In genomic region chr3:28973621-28974020, GRCh38 we compare ENCODE assay signal across 24 cellular contexts.
A peak's percentile ranks its signal among the peaks of the same experiment; 100 is the strongest.
DNase-seq lines count a peak whose midpoint lies in the region; ATAC-seq, FAIRE-seq and TF ChIP-seq lines count a peak whose summit lies in the region.
"Had no signal": no experiment of that assay in that cellular context is flagged by ENCODE, and none has a peak within 500 bp of the region (broad histone marks: within the 10 kb centered on the region; RNA-seq: fewer than 3 reads in every experiment).

No MANE protein-coding gene starts in this region.

- ATAC-seq in PC-3 = peak; percentile 42; the same call in 1 of the 2 replicates
- ATAC-seq: gastroesophageal sphincter, right lobe of liver had no signal

- BruUV-seq in PC-3 (replicated peaks; lab: Mats Ljungman, UMichigan) (no TSS peak), endothelial cell of umbilical vein (replicated peaks; lab: Mats Ljungman, UMichigan) (no TSS peak)

- H2AFZ ChIP-seq in PC-3 (ENCODE audit: low read length) = no peak overlapping the region
- H2AFZ ChIP-seq in endothelial cell of umbilical vein (ENCODE audit: low read depth, low read length) = peak overlapping the region; percentile 23
- no peak overlapping the region for H2AFZ ChIP-seq in osteoblast (ENCODE audit: low read length)

- DNase-seq in EL = peak; percentile 37
- peak; percentile 29 for DNase-seq in PC-3
- no peak for DNase-seq in endothelial cell of umbilical vein (ENCODE audit: low read depth, low spot score)
- peak; percentile 56 for DNase-seq in osteoblast (ENCODE audit: insufficient read length, low spot score, missing footprints)
- no peak for DNase-seq in activated CD4-positive, alpha-beta memory T cell treated with anti-CD3 and anti-CD28 coated beads, Interleukin-2, amount 10 ng/mL, durations not matched to agents 7 days and 5 days
- DNase-seq in cerebellar nuclear complex (lab: John Stamatoyannopoulos, UW) = no peak
- DNase-seq in stimulated activated CD4-positive, alpha-beta T cell treated with anti-CD3 and anti-CD28 coated beads, Interleukin-2, amount 100 ng/mL, for 24 hours = no peak
- DNase-seq in UCSD-AML1 (lab: John Stamatoyannopoulos, UW; ENCODE audit: unreplicated experiment) = no peak
- DNase-seq: activated CD8-positive, alpha-beta memory T cell treated with anti-CD3 and anti-CD28 coated beads for 24 hours; activated naive CD4-positive, alpha-beta T cell treated with anti-CD3 and anti-CD28 coated beads for 36 hours; activated T-cell treated with anti-CD3 and anti-CD28 coated beads, Interleukin-2, amount 50 U/mL, for 4 hours; aorta; CD4-positive, alpha-beta T cell; H7; naive B cell; NCI-H1092 treated with DMSO at 0.1 percent for 48 hours; NCI-H2029; NCI-H446; right lobe of liver; stimulated activated naive CD4-positive, alpha-beta T cell treated with Interleukin-2 at 50 U/mL for 16 hours; T-helper 9 cell had no signal

- POLR2A ChIA-PET in PC-3 (lab: Charles Lee; ENCODE audit: unreplicated experiment) (no interaction called here), endothelial cell of umbilical vein (lab: Charles Lee) (interaction anchor here (0.6 kb wide), 1 partner anchor 116 kb away, joined by 3 read pairs; no protein-coding TSS in a partner anchor)
- POLR2A ChIA-PET in activated CD4-positive, alpha-beta memory T cell treated with anti-CD3 and anti-CD28 coated beads, Interleukin-2, amount 10 ng/mL, durations not matched to agents 7 days and 5 days (lab: Charles Lee) = no interaction called here

- H3K4me3 ChIP-seq in PC-3 (ENCODE audit: low read length) (no peak overlapping the region), endothelial cell of umbilical vein (replicated peaks in 1 of 3; ENCODE audit: insufficient read depth in 1 of 3, low read depth in 1 of 3, low read length in 3 of 3) (no peak overlapping the region), osteoblast (ENCODE audit: insufficient read depth, low read length) (no peak overlapping the region)
- H3K4me3 ChIP-seq: coronary artery, gastroesophageal sphincter, right lobe of liver, tibial nerve had no signal

- intact Hi-C loops in PC-3 (cut with micrococcal nuclease) (no loop called here), endothelial cell of umbilical vein (cut with micrococcal nuclease) (no loop called here)

- H3K36me3 Mint-ChIP-seq in activated CD4-positive, alpha-beta memory T cell treated with anti-CD3 and anti-CD28 coated beads, Interleukin-2, amount 10 ng/mL, durations not matched to agents 7 days and 5 days (ENCODE audit: low read depth) = no peaks in the 10 kb centered on the region

- dilution Hi-C loops in endothelial cell of umbilical vein (cut with MboI; ENCODE audit: extremely low pct_ligation_motif_present, low sequenced_read_pairs) = no loop called here

- H3K4me3 Mint-ChIP-seq in activated CD4-positive, alpha-beta memory T cell treated with anti-CD3 and anti-CD28 coated beads, Interleukin-2, amount 10 ng/mL, durations not matched to agents 7 days and 5 days = no peak overlapping the region
- H3K4me3 Mint-ChIP-seq: activated naive CD4-positive, alpha-beta T cell treated with anti-CD3 and anti-CD28 coated beads for 36 hours; activated T-cell treated with anti-CD3 and anti-CD28 coated beads, Interleukin-2, amount 50 U/mL, for 4 hours; CD4-positive, alpha-beta T cell; naive B cell had no signal

- peaks cover 15% of the 10 kb centered on the region for H3K9me3 Mint-ChIP-seq in activated CD4-positive, alpha-beta memory T cell treated with anti-CD3 and anti-CD28 coated beads, Interleukin-2, amount 10 ng/mL, durations not matched to agents 7 days and 5 days

- peaks cover 10% of the 10 kb centered on the region; the same call in 1 of the 2 replicates for H3K4me1 ChIP-seq in PC-3 (ENCODE audit: insufficient read depth, low read length)
- H3K4me1 ChIP-seq in endothelial cell of umbilical vein (ENCODE audit: control insufficient read depth, extremely low read depth, insufficient read depth, low read length) = no peaks in the 10 kb centered on the region
- peaks cover 12% of the 10 kb centered on the region for H3K4me1 ChIP-seq in osteoblast (ENCODE audit: insufficient read depth, low read length)
- H3K4me1 ChIP-seq: gastroesophageal sphincter, right lobe of liver had no signal

- no peak for TF ChIP-seq CTCF in PC-3 (conservative IDR thresholded peaks at IDR 0.05; ENCODE audit: low read depth, low read length)
- TF ChIP-seq CTCF in endothelial cell of umbilical vein (IDR thresholded peaks at IDR 0.05; ENCODE audit: extremely low read depth in 1 of 2, insufficient read depth in 1 of 2, low read depth in 1 of 2, low read length in 2 of 2) = no peak
- TF ChIP-seq CTCF in osteoblast (IDR thresholded peaks at IDR 0.05; ENCODE audit: extremely low read depth, low read depth, low read length) = no peak

- H3K27ac Mint-ChIP-seq in activated CD4-positive, alpha-beta memory T cell treated with anti-CD3 and anti-CD28 coated beads, Interleukin-2, amount 10 ng/mL, durations not matched to agents 7 days and 5 days = no peak overlapping the region
- H3K27ac Mint-ChIP-seq: activated naive CD4-positive, alpha-beta T cell treated with anti-CD3 and anti-CD28 coated beads for 36 hours; CD4-positive, alpha-beta T cell; naive B cell had no signal

- CTCF ChIA-PET in PC-3 (lab: Charles Lee) (no interaction called here), endothelial cell of umbilical vein (lab: Charles Lee) (no interaction called here)
- CTCF ChIA-PET in activated CD4-positive, alpha-beta memory T cell treated with anti-CD3 and anti-CD28 coated beads, Interleukin-2, amount 10 ng/mL, durations not matched to agents 7 days and 5 days (lab: Charles Lee) = no interaction called here

- no peaks in the 10 kb centered on the region for H3K4me1 Mint-ChIP-seq in activated CD4-positive, alpha-beta memory T cell treated with anti-CD3 and anti-CD28 coated beads, Interleukin-2, amount 10 ng/mL, durations not matched to agents 7 days and 5 days

- H3F3A ChIP-seq in PC-3 (ENCODE audit: low read length, unreplicated experiment) = no peaks in the 10 kb centered on the region

- H3K27me3 ChIP-seq in PC-3 (ENCODE audit: low read length) (no peaks in the 10 kb centered on the region), endothelial cell of umbilical vein (ENCODE audit: control insufficient read depth in 2 of 2, insufficient read depth in 2 of 2, low read length in 2 of 2) (no peaks in the 10 kb centered on the region), osteoblast (ENCODE audit: insufficient read depth, low read length) (no peaks in the 10 kb centered on the region)
- H3K27me3 ChIP-seq: gastroesophageal sphincter, right lobe of liver, tibial nerve had no signal

- H4K20me1 ChIP-seq in PC-3 (ENCODE audit: low read length) = no peaks in the 10 kb centered on the region
- no peaks in the 10 kb centered on the region for H4K20me1 ChIP-seq in endothelial cell of umbilical vein (replicated peaks; ENCODE audit: control insufficient read depth, extremely low read depth, insufficient read depth, low read length)
- no peaks in the 10 kb centered on the region for H4K20me1 ChIP-seq in osteoblast (ENCODE audit: insufficient read depth, low read length)

- H3K27me3 Mint-ChIP-seq in activated CD4-positive, alpha-beta memory T cell treated with anti-CD3 and anti-CD28 coated beads, Interleukin-2, amount 10 ng/mL, durations not matched to agents 7 days and 5 days = no peaks in the 10 kb centered on the region
- H3K27me3 Mint-ChIP-seq: CD4-positive, alpha-beta T cell had no signal

- no peaks in the 10 kb centered on the region for H3K9me2 ChIP-seq in PC-3 (replicated peaks; ENCODE audit: low read length)

- H3K79me2 ChIP-seq in PC-3 (ENCODE audit: low read length) = no peaks in the 10 kb centered on the region
- no peaks in the 10 kb centered on the region for H3K79me2 ChIP-seq in endothelial cell of umbilical vein (ENCODE audit: control insufficient read depth, insufficient read depth, low read length)
- no peaks in the 10 kb centered on the region for H3K79me2 ChIP-seq in osteoblast (ENCODE audit: insufficient read depth, low read length)

- FAIRE-seq in endothelial cell of umbilical vein (lab: Jason Lieb, UNC) = peak; percentile 26

- H3K9me3 ChIP-seq in PC-3 (ENCODE audit: low read length) (peaks cover 9% of the 10 kb centered on the region; the same call in 1 of the 2 replicates), endothelial cell of umbilical vein (replicated peaks; ENCODE audit: control insufficient read depth, insufficient read depth, low read length) (no peaks in the 10 kb centered on the region), osteoblast (ENCODE audit: low read depth, low read length) (no peaks in the 10 kb centered on the region)

- TF ChIP-seq POLR2A in endothelial cell of umbilical vein (IDR thresholded peaks at IDR 0.05; ENCODE audit: low read depth, low read length) = no peak

- H3K27ac ChIP-seq in PC-3 (ENCODE audit: low read length) (no peak overlapping the region), endothelial cell of umbilical vein (ENCODE audit: insufficient read depth, low read depth, low read length) (no peak overlapping the region), osteoblast (ENCODE audit: low read depth, low read length) (peak overlapping the region; percentile 3)
- H3K27ac ChIP-seq: coronary artery, gastroesophageal sphincter, right lobe of liver, tibial nerve had no signal

- H3K36me3 ChIP-seq in PC-3 (ENCODE audit: low read depth, low read length) = no peaks in the 10 kb centered on the region
- H3K36me3 ChIP-seq in endothelial cell of umbilical vein (ENCODE audit: control insufficient read depth in 2 of 2, extremely low read depth in 1 of 2, insufficient read depth in 2 of 2, low read length in 2 of 2) = no peaks in the 10 kb centered on the region
- no peaks in the 10 kb centered on the region for H3K36me3 ChIP-seq in osteoblast (ENCODE audit: insufficient read depth, low read length)
- H3K36me3 ChIP-seq: gastroesophageal sphincter, right lobe of liver, tibial nerve had no signal

- H3K4me2 ChIP-seq in PC-3 (ENCODE audit: low read length) = no peak overlapping the region
- H3K4me2 ChIP-seq in endothelial cell of umbilical vein (ENCODE audit: insufficient read depth, low read length) = no peak overlapping the region
- no peak overlapping the region for H3K4me2 ChIP-seq in osteoblast (ENCODE audit: insufficient read depth, low read length)

- H3K9ac ChIP-seq in PC-3 (ENCODE audit: low read length) (no peak overlapping the region), endothelial cell of umbilical vein (replicated peaks; ENCODE audit: extremely low read depth, insufficient read depth, low read length) (no peak overlapping the region)

- H3K9me1 ChIP-seq in endothelial cell of umbilical vein (replicated peaks; ENCODE audit: control insufficient read depth, extremely low read depth, insufficient read depth, low read length) = no peaks in the 10 kb centered on the region

TF ChIP-seq in endothelial cell of umbilical vein, 7 proteins besides CTCF, POLR2A, EP300 and RAD21:
- no peak for TF ChIP-seq GATA2 (IDR thresholded peaks at IDR 0.05; ENCODE audit: insufficient read depth, insufficient read length, low read depth, low read length)
- TF ChIP-seq FOS (IDR thresholded peaks at IDR 0.05; ENCODE audit: borderline replicate concordance, insufficient read depth, low read length) = no peak
- TF ChIP-seq EZH2 (IDR thresholded peaks at IDR 0.05; ENCODE audit: borderline replicate concordance, low read depth, low read length, severe bottlenecking) = no peak

Comparison
In these comparisons a context has a peak if more than half of its experiments do, and no peak if none do; other contexts are left out.
1. DNase-seq: peak in EL (single experiment), PC-3 (single experiment) and osteoblast (single experiment); none in endothelial cell of umbilical vein (single experiment), activated CD4-positive, alpha-beta memory T cell treated with anti-CD3 and anti-CD28 coated beads, Interleukin-2, amount 10 ng/mL, durations not matched to agents 7 days and 5 days (single experiment), cerebellar nuclear complex (0 of 2), stimulated activated CD4-positive, alpha-beta T cell treated with anti-CD3 and anti-CD28 coated beads, Interleukin-2, amount 100 ng/mL, for 24 hours (0 of 2) and UCSD-AML1 (single experiment).